Comparison of ENCODE assay signal across 19 cellular contexts in the genomic region with DNA sequence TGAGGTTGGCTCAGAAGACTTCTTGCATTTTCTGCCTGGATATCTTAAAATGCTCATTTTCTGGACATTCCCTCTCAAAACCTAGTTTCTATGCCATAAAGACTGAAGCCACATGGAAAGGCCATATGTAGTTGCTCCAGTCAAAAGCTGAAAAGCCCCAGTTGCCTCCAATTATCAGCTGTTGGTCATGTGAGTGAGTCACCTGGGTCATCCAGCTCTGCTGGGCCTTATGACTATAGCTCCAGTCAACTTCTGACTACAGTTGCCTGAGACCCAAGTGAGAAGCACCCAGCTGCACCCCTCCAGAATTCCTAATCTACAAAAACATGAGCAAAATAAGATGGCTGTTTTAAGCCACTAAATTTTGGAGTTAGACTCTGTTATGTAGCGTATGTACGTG.
"Had no signal": no experiment of that assay in that cellular context is flagged by ENCODE, and none has a peak within 500 bp of the region (broad histone marks: within the 10 kb centered on the region; RNA-seq: fewer than 3 reads in every experiment).

No MANE protein-coding gene starts in this region.

- H3K27me3 Mint-ChIP-seq: brain, memory B cell had no signal

- H3K4me1 Mint-ChIP-seq: brain, memory B cell, nephron had no signal

- H3K36me3 ChIP-seq: uterus had no signal

- H3K4me3 Mint-ChIP-seq: brain; immature natural killer cell; memory B cell; nephron; T-helper 2 cell treated with Interferon-gamma antibody and Interleukin-4, amounts not matched to agents 5 μg/mL and 100 μg/mL, for 36 hours had no signal

- H3K4me1 ChIP-seq: psoas muscle, stomach, thyroid gland, uterus had no signal

- H3K27ac Mint-ChIP-seq: activated naive CD4-positive, alpha-beta T cell treated with anti-CD3 and anti-CD28 coated beads, Interleukin-2, amount 50 U/mL, for 72 hours; brain; memory B cell; nephron; T-helper 2 cell treated with Interferon-gamma antibody and Interleukin-4, amounts not matched to agents 5 μg/mL and 100 μg/mL, for 36 hours had no signal

- H3K27ac ChIP-seq: psoas muscle, stomach, thyroid gland, uterus had no signal

- DNase-seq: amniotic stem cell; cerebellar nuclear complex; dermis blood vessel endothelial cell; glutamatergic neuron; immature natural killer cell; left colon; occipital lobe; psoas muscle; stimulated activated CD4-positive, alpha-beta T cell treated with anti-CD3 and anti-CD28 coated beads, Interleukin-2, amount 100 ng/mL, for 24 hours; stomach; thyroid gland; uterus had no signal

- H3K9me3 ChIP-seq: psoas muscle, stomach, thyroid gland, uterus had no signal

- H3K27me3 ChIP-seq: stomach, thyroid gland, uterus had no signal

- ATAC-seq: activated CD4-positive, CD25-positive, alpha-beta regulatory T cell treated with anti-CD3 and anti-CD28 coated beads, Interleukin-2, amount 50 U/mL, for 24 hours; left colon; psoas muscle; sciatic nerve had no signal

- H3K9me3 Mint-ChIP-seq: activated naive CD4-positive, alpha-beta T cell treated with anti-CD3 and anti-CD28 coated beads, Interleukin-2, amount 50 U/mL, for 72 hours; brain; immature natural killer cell; memory B cell; nephron; T-helper 2 cell treated with Interferon-gamma antibody and Interleukin-4, amounts not matched to agents 5 μg/mL and 100 μg/mL, for 36 hours had no signal

- H3K4me3 ChIP-seq: psoas muscle, stomach, thyroid gland, uterus had no signal
